ENCODE assay signal across 25 cellular contexts in genomic region chr12:10384191-10384590, GRCh38. TPM values are rescaled to one million over a fixed set of nuclear protein-coding genes. Genes with fewer than 3 reads are reported as not detected.
"Had no signal": no experiment of that assay in that cellular context is flagged by ENCODE, and none has a peak within 500 bp of the region (broad histone marks: within the 10 kb centered on the region; RNA-seq: fewer than 3 reads in every experiment).

No MANE protein-coding gene starts in this region.

- H3K27me3 Mint-ChIP-seq: memory B cell, progenitor cell of endocrine pancreas had no signal

- H3K36me3 ChIP-seq: ascending aorta, breast epithelium, right atrium auricular region, thoracic aorta, upper lobe of right lung had no signal

- H3K27ac ChIP-seq: ascending aorta, breast epithelium, dorsolateral prefrontal cortex, hepatocyte, right atrium auricular region, thoracic aorta, upper lobe of right lung had no signal

- H3K4me3 ChIP-seq: ascending aorta, breast epithelium, dorsolateral prefrontal cortex, hepatocyte, right atrium auricular region, skin epidermis, thoracic aorta, upper lobe of right lung had no signal

- H3K4me1 Mint-ChIP-seq: memory B cell, nephron progenitor cell, T-helper 17 cell, WTC11 had no signal

- H3K9me3 ChIP-seq: thoracic aorta, upper lobe of right lung had no signal

- ATAC-seq: esophagus mucosa, left lobe of liver, T-helper 17 cell, upper lobe of right lung, WTC11 had no signal

- DNase-seq: activated CD4-positive, alpha-beta T cell treated with anti-CD3 and anti-CD28 coated beads for 48 hours; activated gamma-delta T cell; dorsolateral prefrontal cortex; nephron progenitor cell; occipital lobe; SHP77 treated with DMSO at 0.1 percent for 48 hours; stimulated activated CD4-positive, alpha-beta T cell treated with anti-CD3 and anti-CD28 coated beads, Interleukin-4, amount 100 ng/mL, for 4 hours; stimulated activated CD8-positive, alpha-beta memory T cell treated with anti-CD3 and anti-CD28 coated beads, Interleukin-4, amount 100 ng/mL, for 48 hours; T-helper 17 cell; upper lobe of right lung had no signal

- H3K4me3 Mint-ChIP-seq: memory B cell, nephron progenitor cell, T-helper 17 cell, WTC11 had no signal

- FAIRE-seq: endometrium had no signal

- H3K4me1 ChIP-seq: ascending aorta, breast epithelium, right atrium auricular region, upper lobe of right lung had no signal

- H3K4me2 ChIP-seq: hepatocyte had no signal

- H2AFZ ChIP-seq: hepatocyte had no signal

- H3K27ac Mint-ChIP-seq: memory B cell, nephron progenitor cell, progenitor cell of endocrine pancreas, T-helper 17 cell, WTC11 had no signal

- H3K27me3 ChIP-seq: ascending aorta, breast epithelium, dorsolateral prefrontal cortex, hepatocyte, right atrium auricular region, upper lobe of right lung had no signal

- H3K79me2 ChIP-seq: hepatocyte had no signal

RNA-seq across cellular contexts. Expression of gene KLRK1, which starts 5.7 kb away (rescaled TPM):
- total RNA-seq: ascending aorta, esophagus mucosa, glomerular endothelial cell, hepatocyte, occipital lobe, progenitor cell of endocrine pancreas had no signal
- polyA plus RNA-seq: keratinocyte had no signal

RNA-seq across cellular contexts. Expression of gene KLRC4, which starts 25.4 kb away (rescaled TPM):
- total RNA-seq: ascending aorta, esophagus mucosa, glomerular endothelial cell, hepatocyte, left lobe of liver, occipital lobe, progenitor cell of endocrine pancreas, right atrium auricular region, T-helper 17 cell, WTC11 had no signal
- polyA plus RNA-seq: hepatocyte, keratinocyte had no signal

RNA-seq across cellular contexts. Expression of gene KLRC3, which starts 36.2 kb away (rescaled TPM):
- total RNA-seq: ascending aorta, breast epithelium, esophagus mucosa, glomerular endothelial cell, hepatocyte, left lobe of liver, mucosa of gallbladder, progenitor cell of endocrine pancreas, right atrium auricular region, T-helper 17 cell, upper lobe of right lung, WTC11 had no signal
- polyA plus RNA-seq: hepatocyte, keratinocyte had no signal

RNA-seq across cellular contexts. Expression of gene KLRC2, which starts 51.6 kb away (rescaled TPM):
- total RNA-seq: ascending aorta, glomerular endothelial cell, left lobe of liver, progenitor cell of endocrine pancreas, right atrium auricular region, T-helper 17 cell, thoracic aorta, WTC11 had no signal
- polyA plus RNA-seq: hepatocyte, keratinocyte had no signal
